ENCODE assay signal across 8 cellular contexts in genomic region chr15:66252411-66253295, GRCh38. TPM values are rescaled to one million over a fixed set of nuclear protein-coding genes. Genes with fewer than 3 reads are reported as not detected.
DNase-seq lines count a peak whose midpoint lies in the region; ATAC-seq, FAIRE-seq and TF ChIP-seq lines count a peak whose summit lies in the region.

No MANE protein-coding gene starts in this region.

- H3K36me3 Mint-ChIP-seq in activated T-cell treated with anti-CD3 and anti-CD28 coated beads, Interleukin-2, amount 50 U/mL, for 4 hours (ENCODE audit: insufficient read depth) = no peaks in the 10 kb centered on the region
- peaks cover 0 to 3% (median 0%) of the 10 kb centered on the region in 3 donors for H3K36me3 Mint-ChIP-seq in naive thymus-derived CD8-positive, alpha-beta T cell

- TF ChIP-seq CTCF in 22Rv1 (IDR thresholded peaks at IDR 0.05) (peak; percentile 93), fibroblast of pulmonary artery (IDR thresholded peaks at IDR 0.05; ENCODE audit: low read length, missing control alignments) (peak; percentile 53)

- no peak overlapping the region for H3K27ac Mint-ChIP-seq in naive thymus-derived CD8-positive, alpha-beta T cell

- peak; percentile 75 to 77 for ATAC-seq in activated T-cell treated with anti-CD3 and anti-CD28 coated beads, Interleukin-2, amount 50 U/mL, for 4 hours
- ATAC-seq in naive thymus-derived CD8-positive, alpha-beta T cell = peak; percentile 58 to 81

- DNase-seq in GM12891 (ENCODE audit: insufficient read length, low spot score) = peak; percentile 75
- DNase-seq in NCI-H748 treated with DMSO at 0.1 percent for 48 hours (lab: John Stamatoyannopoulos, UW) = peak; percentile 23
- peak; percentile 33 for DNase-seq in activated T-cell treated with anti-CD3 and anti-CD28 coated beads, Interleukin-2, amount 50 U/mL, for 4 hours
- peak; percentile 42 for DNase-seq in fibroblast of pulmonary artery (ENCODE audit: low read depth)
- peak in 8 of 10 donors; percentile 12 to 46 (median 31) for DNase-seq in naive thymus-derived CD8-positive, alpha-beta T cell
- peak in 32 of 49 donors; percentile 2 to 84 (median 27) for DNase-seq in substantia nigra (lab: John Stamatoyannopoulos, UW)
- DNase-seq in RCC 7860 (ENCODE audit: low spot score) = no peak

- H3K4me1 Mint-ChIP-seq in activated T-cell treated with anti-CD3 and anti-CD28 coated beads, Interleukin-2, amount 50 U/mL, for 4 hours (ENCODE audit: low read depth) = peaks cover 14% of the 10 kb centered on the region
- peaks cover 14 to 31% (median 17%) of the 10 kb centered on the region in 4 donors for H3K4me1 Mint-ChIP-seq in naive thymus-derived CD8-positive, alpha-beta T cell

- POLR2A ChIA-PET in naive thymus-derived CD8-positive, alpha-beta T cell (lab: Charles Lee) = no interaction called here

- peak; percentile 82 for FAIRE-seq in GM12891 (lab: Jason Lieb, UNC)
- FAIRE-seq in RCC 7860 (lab: Jason Lieb, UNC) = no peak

- H3K27ac ChIP-seq in 22Rv1 (no peak overlapping the region), substantia nigra (ENCODE audit: low read depth, low read length, poor library complexity, severe bottlenecking) (no peak overlapping the region)

- peaks cover 59% of the 10 kb centered on the region for H3K27me3 Mint-ChIP-seq in activated T-cell treated with anti-CD3 and anti-CD28 coated beads, Interleukin-2, amount 50 U/mL, for 4 hours (ENCODE audit: low read depth)
- peaks cover 33 to 86% (median 60%) of the 10 kb centered on the region in 5 donors for H3K27me3 Mint-ChIP-seq in naive thymus-derived CD8-positive, alpha-beta T cell

- no peaks in the 10 kb centered on the region for H3K9me3 Mint-ChIP-seq in activated T-cell treated with anti-CD3 and anti-CD28 coated beads, Interleukin-2, amount 50 U/mL, for 4 hours
- peaks cover 0 to 1% (median 0%) of the 10 kb centered on the region in 9 donors for H3K9me3 Mint-ChIP-seq in naive thymus-derived CD8-positive, alpha-beta T cell

- peak overlapping the region; percentile 46 for H3K4me3 ChIP-seq in fibroblast of pulmonary artery (replicated peaks; ENCODE audit: low read depth, low read length)

- H3K4me3 Mint-ChIP-seq in activated T-cell treated with anti-CD3 and anti-CD28 coated beads, Interleukin-2, amount 50 U/mL, for 4 hours = peak overlapping the region; percentile 73
- peak overlapping the region; percentile 71 to 87 (median 80) for H3K4me3 Mint-ChIP-seq in naive thymus-derived CD8-positive, alpha-beta T cell

- no peak for TF ChIP-seq POLR2A in GM12891 (IDR thresholded peaks at IDR 0.05; ENCODE audit: low read depth, low read length)

TF ChIP-seq in GM12891, 5 proteins besides CTCF, POLR2A, EP300 and RAD21:
- TF ChIP-seq POU2F2 (IDR thresholded peaks at IDR 0.05; ENCODE audit: low read depth, low read length) = no peak
- no peak for TF ChIP-seq TAF1 (IDR thresholded peaks at IDR 0.05; ENCODE audit: low read depth, low read length)
- TF ChIP-seq PAX5 (IDR thresholded peaks at IDR 0.05; ENCODE audit: insufficient read depth, low read length, severe bottlenecking) = no peak
- no peak for TF ChIP-seq POLR2AphosphoS5 (IDR thresholded peaks at IDR 0.05; ENCODE audit: low read depth, low read length)
- TF ChIP-seq SPI1 (IDR thresholded peaks at IDR 0.05; ENCODE audit: low read depth, low read length) = no peak

RNA-seq across cellular contexts. Expression of gene MEGF11, which starts 0.9 kb away (rescaled TPM):
- polyA plus RNA-seq in GM12891 (2012; ENCODE audit: low read depth, missing spikeins) = 0.85 TPM
- total RNA-seq in activated T-cell treated with anti-CD3 and anti-CD28 coated beads, Interleukin-2, amount 50 U/mL, for 4 hours = not detected
- not detected for total RNA-seq in naive thymus-derived CD8-positive, alpha-beta T cell
- polyA plus RNA-seq in naive thymus-derived CD8-positive, alpha-beta T cell = not detected

RNA-seq across cellular contexts. Expression of gene DIS3L, which starts 40.7 kb away (rescaled TPM):
- 8.9 TPM for polyA plus RNA-seq in GM12891 (2012; ENCODE audit: low read depth, missing spikeins)
- 10 to 100 TPM; 22.7 to 32.1 (median 26.3) TPM for total RNA-seq in activated T-cell treated with anti-CD3 and anti-CD28 coated beads, Interleukin-2, amount 50 U/mL, for 4 hours
- total RNA-seq in naive thymus-derived CD8-positive, alpha-beta T cell = 10 to 100 TPM; 39.8 to 41.0 TPM
- polyA plus RNA-seq in naive thymus-derived CD8-positive, alpha-beta T cell = 10 to 100 TPM; 25.5 to 41.0 (median 27.0) TPM
